In the genomic region with DNA sequence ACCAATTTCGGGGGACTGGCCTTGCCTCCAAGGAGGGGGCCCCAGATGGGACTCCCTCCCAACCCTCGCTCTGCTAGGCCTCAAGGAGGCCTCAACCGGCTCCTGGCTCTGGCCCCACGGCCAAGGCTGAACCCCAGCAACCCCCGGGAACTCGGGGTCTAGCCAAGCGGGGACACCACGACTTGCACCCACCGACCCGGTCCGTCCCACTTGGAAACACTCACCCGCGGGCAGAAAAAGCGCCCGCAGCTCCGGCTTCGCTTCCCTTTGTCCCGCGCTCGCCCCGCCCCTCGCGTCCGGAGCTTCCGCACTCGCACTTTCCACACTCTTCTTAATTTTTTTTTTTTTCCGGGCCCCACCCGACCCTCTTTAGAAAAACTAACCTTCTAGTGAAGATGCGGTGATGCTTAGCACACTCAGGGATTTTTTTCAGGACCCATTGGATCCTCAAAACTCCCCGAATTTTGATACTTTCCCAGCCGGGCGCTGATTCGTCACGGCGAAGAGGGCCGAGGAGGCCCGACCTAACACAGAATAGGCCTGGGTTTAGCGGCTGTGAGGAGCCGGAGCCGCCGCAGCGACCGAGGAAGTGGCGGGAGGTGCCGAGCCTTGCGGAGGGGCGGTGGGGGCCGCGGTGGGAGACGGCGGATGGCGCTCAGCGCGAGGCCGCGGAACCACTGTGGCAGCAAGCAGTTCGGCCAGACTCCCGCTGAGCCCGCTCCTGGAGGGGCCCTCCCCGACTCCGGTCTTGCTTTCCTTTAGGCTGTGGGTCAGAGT, we compare ENCODE assay signal across 1 cellular context.
A peak's percentile ranks its signal among the peaks of the same experiment; 100 is the strongest.
TF ChIP-seq lines count a peak whose summit lies in the region.

A gene (minus strand): TSS at position 270 of the 777 bp plus-strand sequence. CDS start 2,016 bp downstream, outside the sequence.

TF ChIP-seq in HepG2, 621 proteins besides CTCF, POLR2A, EP300 and RAD21 (continued from another document and continues in another):
- TF ChIP-seq, protein P1, sequence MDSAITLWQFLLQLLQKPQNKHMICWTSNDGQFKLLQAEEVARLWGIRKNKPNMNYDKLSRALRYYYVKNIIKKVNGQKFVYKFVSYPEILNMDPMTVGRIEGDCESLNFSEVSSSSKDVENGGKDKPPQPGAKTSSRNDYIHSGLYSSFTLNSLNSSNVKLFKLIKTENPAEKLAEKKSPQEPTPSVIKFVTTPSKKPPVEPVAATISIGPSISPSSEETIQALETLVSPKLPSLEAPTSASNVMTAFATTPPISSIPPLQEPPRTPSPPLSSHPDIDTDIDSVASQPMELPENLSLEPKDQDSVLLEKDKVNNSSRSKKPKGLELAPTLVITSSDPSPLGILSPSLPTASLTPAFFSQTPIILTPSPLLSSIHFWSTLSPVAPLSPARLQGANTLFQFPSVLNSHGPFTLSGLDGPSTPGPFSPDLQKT (CRISPR knock-in tag; IDR thresholded peaks at IDR 0.05; ENCODE audit: borderline replicate concordance): no peak
- TF ChIP-seq REL (CRISPR knock-in tag; conservative IDR thresholded peaks at IDR 0.05) (peak; percentile 68; the same call in 1 of the 2 replicates), ZNF430 (CRISPR knock-in tag; IDR thresholded peaks at IDR 0.05) (peak; percentile 74), ZFP36L1 (CRISPR knock-in tag; IDR thresholded peaks at IDR 0.05) (peak; percentile 61), PLRG1 (conservative IDR thresholded peaks at IDR 0.05) (no peak), ZNF205 (CRISPR knock-in tag; IDR thresholded peaks at IDR 0.05) (0 out of 2 replicates have a peak, but pooled peaks have one; percentile 23), KDM2A (CRISPR knock-in tag; IDR thresholded peaks at IDR 0.05; ENCODE audit: borderline replicate concordance, low read depth) (peak; percentile 94), SOX13 (IDR thresholded peaks at IDR 0.05) (no peak), SOX13 (CRISPR knock-in tag; conservative IDR thresholded peaks at IDR 0.05 in 1 of 2, IDR thresholded peaks at IDR 0.05 in 1 of 2) (0 out of 4 replicates have a peak, but pooled peaks of 1 of the 2 experiments have one; percentile 2), POGZ (CRISPR knock-in tag; IDR thresholded peaks at IDR 0.05) (no peak; the same call in 1 of the 2 replicates), ETV6 (CRISPR knock-in tag; conservative IDR thresholded peaks at IDR 0.05) (no peak), ZNF749 (CRISPR knock-in tag; IDR thresholded peaks at IDR 0.05; ENCODE audit: borderline replicate concordance) (peak; percentile 53), MBD4 (IDR thresholded peaks at IDR 0.05; ENCODE audit: borderline replicate concordance, low read length) (no peak), ELF1 (CRISPR knock-in tag; IDR thresholded peaks at IDR 0.05) (no peak; the same call in 1 of the 2 replicates), ZNF124 (CRISPR knock-in tag; IDR thresholded peaks at IDR 0.05) (peak; percentile 72; the same call in 1 of the 2 replicates), ATF7-NPFF (CRISPR knock-in tag; IDR thresholded peaks at IDR 0.05; ENCODE audit: low read depth) (peak; percentile 41; the same call in 1 of the 2 replicates), ZNF530 (CRISPR knock-in tag; IDR thresholded peaks at IDR 0.05; ENCODE audit: low read depth) (no peak), IKZF1 (IDR thresholded peaks at IDR 0.05) (no peak), HDAC2 (CRISPR knock-in tag; IDR thresholded peaks at IDR 0.05) (no peak; the same call in 1 of the 2 replicates), AKAP8 (CRISPR knock-in tag; IDR thresholded peaks at IDR 0.05) (no peak), PHF20 (CRISPR knock-in tag; IDR thresholded peaks at IDR 0.05) (peak; percentile 54; the same call in 1 of the 2 replicates), ZNF44 (CRISPR knock-in tag; IDR thresholded peaks at IDR 0.05) (peak; percentile 67; the same call in 1 of the 2 replicates), ZFP62 (CRISPR knock-in tag; IDR thresholded peaks at IDR 0.05) (no peak), ZNF350 (CRISPR knock-in tag; IDR thresholded peaks at IDR 0.05; ENCODE audit: borderline replicate concordance, low read depth) (peak; percentile 62), KMT2A (CRISPR knock-in tag; IDR thresholded peaks at IDR 0.05) (peak; percentile 80), XRCC5 (optimal IDR thresholded peaks at IDR 0.05; ENCODE audit: low read length) (peak; percentile 18), ZNF773 (CRISPR knock-in tag; IDR thresholded peaks at IDR 0.05; ENCODE audit: borderline replicate concordance) (peak; percentile 66; the same call in 1 of the 2 replicates), SUZ12 (IDR thresholded peaks at IDR 0.05; ENCODE audit: low read depth, low read length) (no peak), JARID2 (CRISPR knock-in tag; IDR thresholded peaks at IDR 0.05; ENCODE audit: insufficient replicate concordance) (peak; percentile 90), ZNF33A (CRISPR knock-in tag; IDR thresholded peaks at IDR 0.05; ENCODE audit: borderline replicate concordance) (no peak), SRF (IDR thresholded peaks at IDR 0.05; ENCODE audit: low read depth, low read length) (no peak), ZNF891 (CRISPR knock-in tag; IDR thresholded peaks at IDR 0.05) (peak; percentile 97), SRSF4 (IDR thresholded peaks at IDR 0.05; ENCODE audit: low read depth, low read length, poor library complexity, severe bottlenecking) (no peak), CEBPB (IDR thresholded peaks at IDR 0.05; ENCODE audit: borderline replicate concordance, low read depth, low read length) (no peak)
- TF ChIP-seq, protein P2, sequence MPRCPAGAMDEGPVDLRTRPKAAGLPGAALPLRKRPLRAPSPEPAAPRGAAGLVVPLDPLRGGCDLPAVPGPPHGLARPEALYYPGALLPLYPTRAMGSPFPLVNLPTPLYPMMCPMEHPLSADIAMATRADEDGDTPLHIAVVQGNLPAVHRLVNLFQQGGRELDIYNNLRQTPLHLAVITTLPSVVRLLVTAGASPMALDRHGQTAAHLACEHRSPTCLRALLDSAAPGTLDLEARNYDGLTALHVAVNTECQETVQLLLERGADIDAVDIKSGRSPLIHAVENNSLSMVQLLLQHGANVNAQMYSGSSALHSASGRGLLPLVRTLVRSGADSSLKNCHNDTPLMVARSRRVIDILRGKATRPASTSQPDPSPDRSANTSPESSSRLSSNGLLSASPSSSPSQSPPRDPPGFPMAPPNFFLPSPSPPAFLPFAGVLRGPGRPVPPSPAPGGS (CRISPR knock-in tag; IDR thresholded peaks at IDR 0.05): peak; percentile 41; the same call in 1 of the 2 replicates
- TF ChIP-seq, protein P3, sequence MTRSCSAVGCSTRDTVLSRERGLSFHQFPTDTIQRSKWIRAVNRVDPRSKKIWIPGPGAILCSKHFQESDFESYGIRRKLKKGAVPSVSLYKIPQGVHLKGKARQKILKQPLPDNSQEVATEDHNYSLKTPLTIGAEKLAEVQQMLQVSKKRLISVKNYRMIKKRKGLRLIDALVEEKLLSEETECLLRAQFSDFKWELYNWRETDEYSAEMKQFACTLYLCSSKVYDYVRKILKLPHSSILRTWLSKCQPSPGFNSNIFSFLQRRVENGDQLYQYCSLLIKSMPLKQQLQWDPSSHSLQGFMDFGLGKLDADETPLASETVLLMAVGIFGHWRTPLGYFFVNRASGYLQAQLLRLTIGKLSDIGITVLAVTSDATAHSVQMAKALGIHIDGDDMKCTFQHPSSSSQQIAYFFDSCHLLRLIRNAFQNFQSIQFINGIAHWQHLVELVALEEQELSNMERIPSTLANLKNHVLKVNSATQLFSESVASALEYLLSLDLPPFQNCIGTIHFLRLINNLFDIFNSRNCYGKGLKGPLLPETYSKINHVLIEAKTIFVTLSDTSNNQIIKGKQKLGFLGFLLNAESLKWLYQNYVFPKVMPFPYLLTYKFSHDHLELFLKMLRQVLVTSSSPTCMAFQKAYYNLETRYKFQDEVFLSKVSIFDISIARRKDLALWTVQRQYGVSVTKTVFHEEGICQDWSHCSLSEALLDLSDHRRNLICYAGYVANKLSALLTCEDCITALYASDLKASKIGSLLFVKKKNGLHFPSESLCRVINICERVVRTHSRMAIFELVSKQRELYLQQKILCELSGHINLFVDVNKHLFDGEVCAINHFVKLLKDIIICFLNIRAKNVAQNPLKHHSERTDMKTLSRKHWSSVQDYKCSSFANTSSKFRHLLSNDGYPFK (CRISPR knock-in tag; IDR thresholded peaks at IDR 0.05; ENCODE audit: borderline replicate concordance): no peak; the same call in 1 of the 2 replicates
- TF ChIP-seq, protein P4, sequence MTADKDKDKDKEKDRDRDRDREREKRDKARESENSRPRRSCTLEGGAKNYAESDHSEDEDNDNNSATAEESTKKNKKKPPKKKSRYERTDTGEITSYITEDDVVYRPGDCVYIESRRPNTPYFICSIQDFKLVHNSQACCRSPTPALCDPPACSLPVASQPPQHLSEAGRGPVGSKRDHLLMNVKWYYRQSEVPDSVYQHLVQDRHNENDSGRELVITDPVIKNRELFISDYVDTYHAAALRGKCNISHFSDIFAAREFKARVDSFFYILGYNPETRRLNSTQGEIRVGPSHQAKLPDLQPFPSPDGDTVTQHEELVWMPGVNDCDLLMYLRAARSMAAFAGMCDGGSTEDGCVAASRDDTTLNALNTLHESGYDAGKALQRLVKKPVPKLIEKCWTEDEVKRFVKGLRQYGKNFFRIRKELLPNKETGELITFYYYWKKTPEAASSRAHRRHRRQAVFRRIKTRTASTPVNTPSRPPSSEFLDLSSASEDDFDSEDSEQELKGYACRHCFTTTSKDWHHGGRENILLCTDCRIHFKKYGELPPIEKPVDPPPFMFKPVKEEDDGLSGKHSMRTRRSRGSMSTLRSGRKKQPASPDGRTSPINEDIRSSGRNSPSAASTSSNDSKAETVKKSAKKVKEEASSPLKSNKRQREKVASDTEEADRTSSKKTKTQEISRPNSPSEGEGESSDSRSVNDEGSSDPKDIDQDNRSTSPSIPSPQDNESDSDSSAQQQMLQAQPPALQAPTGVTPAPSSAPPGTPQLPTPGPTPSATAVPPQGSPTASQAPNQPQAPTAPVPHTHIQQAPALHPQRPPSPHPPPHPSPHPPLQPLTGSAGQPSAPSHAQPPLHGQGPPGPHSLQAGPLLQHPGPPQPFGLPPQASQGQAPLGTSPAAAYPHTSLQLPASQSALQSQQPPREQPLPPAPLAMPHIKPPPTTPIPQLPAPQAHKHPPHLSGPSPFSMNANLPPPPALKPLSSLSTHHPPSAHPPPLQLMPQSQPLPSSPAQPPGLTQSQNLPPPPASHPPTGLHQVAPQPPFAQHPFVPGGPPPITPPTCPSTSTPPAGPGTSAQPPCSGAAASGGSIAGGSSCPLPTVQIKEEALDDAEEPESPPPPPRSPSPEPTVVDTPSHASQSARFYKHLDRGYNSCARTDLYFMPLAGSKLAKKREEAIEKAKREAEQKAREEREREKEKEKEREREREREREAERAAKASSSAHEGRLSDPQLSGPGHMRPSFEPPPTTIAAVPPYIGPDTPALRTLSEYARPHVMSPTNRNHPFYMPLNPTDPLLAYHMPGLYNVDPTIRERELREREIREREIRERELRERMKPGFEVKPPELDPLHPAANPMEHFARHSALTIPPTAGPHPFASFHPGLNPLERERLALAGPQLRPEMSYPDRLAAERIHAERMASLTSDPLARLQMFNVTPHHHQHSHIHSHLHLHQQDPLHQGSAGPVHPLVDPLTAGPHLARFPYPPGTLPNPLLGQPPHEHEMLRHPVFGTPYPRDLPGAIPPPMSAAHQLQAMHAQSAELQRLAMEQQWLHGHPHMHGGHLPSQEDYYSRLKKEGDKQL (CRISPR knock-in tag; IDR thresholded peaks at IDR 0.05; ENCODE audit: low read depth): peak; percentile 15; the same call in 1 of the 2 replicates
- TF ChIP-seq, protein P5, sequence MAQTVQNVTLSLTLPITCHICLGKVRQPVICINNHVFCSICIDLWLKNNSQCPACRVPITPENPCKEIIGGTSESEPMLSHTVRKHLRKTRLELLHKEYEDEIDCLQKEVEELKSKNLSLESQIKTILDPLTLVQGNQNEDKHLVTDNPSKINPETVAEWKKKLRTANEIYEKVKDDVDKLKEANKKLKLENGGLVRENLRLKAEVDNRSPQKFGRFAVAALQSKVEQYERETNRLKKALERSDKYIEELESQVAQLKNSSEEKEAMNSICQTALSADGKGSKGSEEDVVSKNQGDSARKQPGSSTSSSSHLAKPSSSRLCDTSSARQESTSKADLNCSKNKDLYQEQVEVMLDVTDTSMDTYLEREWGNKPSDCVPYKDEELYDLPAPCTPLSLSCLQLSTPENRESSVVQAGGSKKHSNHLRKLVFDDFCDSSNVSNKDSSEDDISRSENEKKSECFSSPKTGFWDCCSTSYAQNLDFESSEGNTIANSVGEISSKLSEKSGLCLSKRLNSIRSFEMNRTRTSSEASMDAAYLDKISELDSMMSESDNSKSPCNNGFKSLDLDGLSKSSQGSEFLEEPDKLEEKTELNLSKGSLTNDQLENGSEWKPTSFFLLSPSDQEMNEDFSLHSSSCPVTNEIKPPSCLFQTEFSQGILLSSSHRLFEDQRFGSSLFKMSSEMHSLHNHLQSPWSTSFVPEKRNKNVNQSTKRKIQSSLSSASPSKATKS (CRISPR knock-in tag; IDR thresholded peaks at IDR 0.05): 0 out of 2 replicates have a peak, but pooled peaks have one; percentile 76
- TF ChIP-seq, protein P6, sequence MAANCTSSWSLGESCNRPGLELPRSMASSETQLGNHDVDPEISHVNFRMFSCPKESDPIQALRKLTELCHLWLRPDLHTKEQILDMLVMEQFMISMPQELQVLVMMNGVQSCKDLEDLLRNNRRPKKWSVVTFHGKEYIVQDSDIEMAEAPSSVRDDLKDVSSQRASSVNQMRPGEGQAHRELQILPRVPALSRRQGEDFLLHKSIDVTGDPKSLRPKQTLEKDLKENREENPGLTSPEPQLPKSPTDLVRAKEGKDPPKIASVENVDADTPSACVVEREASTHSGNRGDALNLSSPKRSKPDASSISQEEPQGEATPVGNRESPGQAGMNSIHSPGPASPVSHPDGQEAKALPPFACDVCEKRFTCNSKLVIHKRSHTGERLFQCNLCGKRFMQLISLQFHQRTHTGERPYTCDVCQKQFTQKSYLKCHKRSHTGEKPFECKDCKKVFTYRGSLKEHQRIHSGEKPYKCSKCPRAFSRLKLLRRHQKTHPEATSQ (CRISPR knock-in tag; IDR thresholded peaks at IDR 0.05; ENCODE audit: borderline replicate concordance): no peak
- TF ChIP-seq, protein P7, sequence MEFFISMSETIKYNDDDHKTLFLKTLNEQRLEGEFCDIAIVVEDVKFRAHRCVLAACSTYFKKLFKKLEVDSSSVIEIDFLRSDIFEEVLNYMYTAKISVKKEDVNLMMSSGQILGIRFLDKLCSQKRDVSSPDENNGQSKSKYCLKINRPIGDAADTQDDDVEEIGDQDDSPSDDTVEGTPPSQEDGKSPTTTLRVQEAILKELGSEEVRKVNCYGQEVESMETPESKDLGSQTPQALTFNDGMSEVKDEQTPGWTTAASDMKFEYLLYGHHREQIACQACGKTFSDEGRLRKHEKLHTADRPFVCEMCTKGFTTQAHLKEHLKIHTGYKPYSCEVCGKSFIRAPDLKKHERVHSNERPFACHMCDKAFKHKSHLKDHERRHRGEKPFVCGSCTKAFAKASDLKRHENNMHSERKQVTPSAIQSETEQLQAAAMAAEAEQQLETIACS (CRISPR knock-in tag; IDR thresholded peaks at IDR 0.05): no peak
